ENCODE assay signal across 24 cellular contexts in genomic region chr3:17945018-17945798, GRCh38.
DNase-seq lines count a peak whose midpoint lies in the region; ATAC-seq, FAIRE-seq and TF ChIP-seq lines count a peak whose summit lies in the region.
"Had no signal": no experiment of that assay in that cellular context is flagged by ENCODE, and none has a peak within 500 bp of the region (broad histone marks: within the 10 kb centered on the region; RNA-seq: fewer than 3 reads in every experiment).

No MANE protein-coding gene starts in this region.

- in situ Hi-C loops in mammary epithelial cell (cut with MboI; ENCODE audit: low sequenced_read_pairs in 2 of 2), result no loop called here

- H2BK120ac ChIP-seq in H1 (replicated peaks; ENCODE audit: low read depth, low read length), result no peak overlapping the region

- H3K9ac ChIP-seq in mammary epithelial cell (ENCODE audit: insufficient read depth, low read length), result no peak overlapping the region
- H3K9ac ChIP-seq in H1 (replicated peaks in 1 of 4; ENCODE audit: extremely low read depth in 1 of 4, low read depth in 3 of 4, low read length in 3 of 4), result no peak overlapping the region

- TF ChIP-seq EP300 in H1 (IDR thresholded peaks at IDR 0.05; ENCODE audit: borderline replicate concordance in 1 of 2, low read depth in 2 of 2, low read length in 2 of 2), result no peak

- H3K79me2 ChIP-seq in mammary epithelial cell (ENCODE audit: insufficient read depth, low read length) (no peaks in the 10 kb centered on the region), H1 (ENCODE audit: control insufficient read depth in 1 of 2, insufficient read depth in 2 of 2, low read length in 2 of 2) (no peaks in the 10 kb centered on the region)

- H3K27me3 ChIP-seq in mammary epithelial cell (ENCODE audit: insufficient read depth, low read length) (peaks cover 2% of the 10 kb centered on the region), breast epithelium (no peaks in the 10 kb centered on the region), H1 (replicated peaks in 1 of 4; ENCODE audit: control insufficient read depth in 3 of 4, extremely low read depth in 1 of 4, insufficient read depth in 3 of 4, low read length in 3 of 4) (no peaks in the 10 kb centered on the region), aorta (ENCODE audit: control insufficient read depth in 1 of 2, insufficient read depth in 2 of 2, low read length in 1 of 2) (no peaks in the 10 kb centered on the region)
- H3K27me3 ChIP-seq: dorsolateral prefrontal cortex, spleen, suprapubic skin had no signal

- no peak overlapping the region for H2AK5ac ChIP-seq in H1 (ENCODE audit: low read depth, low read length)

- H4K8ac ChIP-seq in H1 (ENCODE audit: extremely low read depth, insufficient read depth, low read length), result no peak overlapping the region

- H4K20me1 ChIP-seq in mammary epithelial cell (ENCODE audit: insufficient read depth, low read length), result no peaks in the 10 kb centered on the region
- no peaks in the 10 kb centered on the region for H4K20me1 ChIP-seq in H1 (replicated peaks in 1 of 2; ENCODE audit: control insufficient read depth in 1 of 2, insufficient read depth in 2 of 2, low read length in 2 of 2)

- no peaks in the 10 kb centered on the region for H3K23me2 ChIP-seq in H1 (ENCODE audit: low read depth, low read length)

- no peak overlapping the region for H3K18ac ChIP-seq in H1 (ENCODE audit: extremely low read depth, low read length)

- no peaks in the 10 kb centered on the region for H3K36me3 ChIP-seq in mammary epithelial cell (ENCODE audit: insufficient read depth, low read length)
- H3K36me3 ChIP-seq in breast epithelium, result no peaks in the 10 kb centered on the region
- no peaks in the 10 kb centered on the region for H3K36me3 ChIP-seq in H1 (ENCODE audit: control insufficient read depth in 2 of 4, insufficient read depth in 4 of 4, low read length in 3 of 4)
- H3K36me3 ChIP-seq in aorta (ENCODE audit: control insufficient read depth in 1 of 2, insufficient read depth in 2 of 2, low read length in 1 of 2), result no peaks in the 10 kb centered on the region
- H3K36me3 ChIP-seq: spleen, suprapubic skin, WERI-Rb-1 had no signal

- H2BK15ac ChIP-seq in H1 (ENCODE audit: low read length), result no peak overlapping the region

- no peak overlapping the region for H3K56ac ChIP-seq in H1 (replicated peaks; ENCODE audit: insufficient read length, low read depth, low read length)

- no peak overlapping the region for H2BK12ac ChIP-seq in H1 (ENCODE audit: low read depth, low read length)

- no peak for TF ChIP-seq RAD21 in H1 (IDR thresholded peaks at IDR 0.05 in 1 of 2, conservative IDR thresholded peaks at IDR 0.05 in 1 of 2; ENCODE audit: low read depth in 2 of 2, low read length in 2 of 2)

- H4K91ac ChIP-seq in H1 (replicated peaks; ENCODE audit: insufficient read length, low read length), result no peak overlapping the region

- H2AFZ ChIP-seq in mammary epithelial cell (ENCODE audit: low read depth, low read length) (no peak overlapping the region), H1 (ENCODE audit: low read length) (peak overlapping the region; percentile 24; the same call in 1 of the 2 replicates)

- H3K4me2 ChIP-seq in mammary epithelial cell (ENCODE audit: insufficient read depth, low read depth, low read length) (no peak overlapping the region), H1 (ENCODE audit: insufficient read depth in 1 of 2, low read depth in 2 of 2, low read length in 2 of 2) (no peak overlapping the region)

- dilution Hi-C loops in mammary epithelial cell (cut with HindIII; ENCODE audit: low sequenced_read_pairs), result no loop called here

- H3K23ac ChIP-seq in H1 (ENCODE audit: insufficient read length), result no peak overlapping the region

- 68% methylated on average over 2 of the region's 2 CpGs for WGBS in mammary epithelial cell (ENCODE audit: low coverage, missing lambda C conversion rate)
- 85% methylated on average over 2 of the region's 2 CpGs; no CpG with 5 or more reads in 1 of the 2 experiments for whole genome bisulfite sequencing in H1 (ENCODE audit: extremely low coverage in 1 of 2, insufficient coverage in 1 of 2, insufficient read length in 1 of 2, insufficient replicate concordance in 2 of 2, low coverage in 1 of 2, low lambda C conversion rate in 2 of 2, missing lambda C conversion rate in 1 of 2), 2 experiments
- 27 to 39% methylated on average over 2 of the region's 2 CpGs for WGBS in aorta, 2 donors

- no peak overlapping the region for H4K5ac ChIP-seq in H1 (ENCODE audit: insufficient read length, low read depth, low read length)

- no peak overlapping the region for H3K4ac ChIP-seq in H1 (replicated peaks; ENCODE audit: insufficient read length, low read depth, low read length)

- ATAC-seq in aorta (ENCODE audit: low FRiP score) (no peak), HG03159 (IDR thresholded peaks at IDR 0.05; ENCODE audit: unreplicated experiment) (no peak)
- ATAC-seq: activated CD8-positive, alpha-beta memory T cell treated with anti-CD3 and anti-CD28 coated beads, Interleukin-2, amount 10 ng/mL, durations not matched to agents 7 days and 5 days; Right ventricle myocardium inferior; stimulated activated effector memory CD8-positive, alpha-beta T cell treated with anti-CD3 and anti-CD28 coated beads, Interleukin-12 subunit alpha, Interleukin-12 subunit beta, amount 100 ng/mL, for 72 hours had no signal

- H3K4me1 ChIP-seq in mammary epithelial cell (ENCODE audit: insufficient read depth, low read length) (no peaks in the 10 kb centered on the region), breast epithelium (no peaks in the 10 kb centered on the region), H1 (replicated peaks in 1 of 4; ENCODE audit: control insufficient read depth in 3 of 4, insufficient read depth in 4 of 4, low read length in 3 of 4) (peaks cover 0 to 6% (median 1%) of the 10 kb centered on the region in 4 experiments; a peak in 1 of 7 replicates), aorta (ENCODE audit: control insufficient read depth in 1 of 2, insufficient read depth in 2 of 2, low read length in 2 of 2) (no peaks in the 10 kb centered on the region)
- H3K4me1 ChIP-seq: spleen, suprapubic skin had no signal

- no peak for TF ChIP-seq POLR2A in breast epithelium (IDR thresholded peaks at IDR 0.05)
- TF ChIP-seq POLR2A in H1 (IDR thresholded peaks at IDR 0.05; ENCODE audit: control extremely low read depth in 1 of 2, low read depth in 2 of 2, low read length in 2 of 2), result no peak

- H2BK20ac ChIP-seq in H1 (ENCODE audit: low read length), result no peak overlapping the region

- intact Hi-C loops in mammary epithelial cell (cut with micrococcal nuclease) (no loop called here), breast epithelium (cut with DNase I; ENCODE audit: low total_unique reads) (no loop called here), aorta (cut with DNase I) (no loop called here)

- no TSS peak for BruUV-seq in mammary epithelial cell (replicated peaks; lab: Mats Ljungman, UMichigan)

- H3K27ac ChIP-seq in mammary epithelial cell (ENCODE audit: insufficient read depth, low read depth, low read length), result no peak overlapping the region
- H3K27ac ChIP-seq in breast epithelium, result no peak overlapping the region
- no peak overlapping the region for H3K27ac ChIP-seq in H1 (ENCODE audit: low read depth, low read length)
- H3K27ac ChIP-seq in aorta (ENCODE audit: low read depth in 1 of 2, low read length in 2 of 2), result no peak overlapping the region
- H3K27ac ChIP-seq: dorsolateral prefrontal cortex, spleen, suprapubic skin, WERI-Rb-1 had no signal

- FAIRE-seq in H1 (lab: Jason Lieb, UNC), result no peak
- FAIRE-seq: A204.1 had no signal

- H3K79me1 ChIP-seq in H1 (ENCODE audit: low read depth, low read length), result no peaks in the 10 kb centered on the region

- CTCF ChIA-PET in mammary epithelial cell (lab: Charles Lee; ENCODE audit: low non-redundant PET), result interaction anchor here (0.6 kb wide), 1 partner anchor 444 kb away, joined by 6 read pairs; no protein-coding TSS in a partner anchor
- CTCF ChIA-PET in H1 (lab: Charles Lee; ENCODE audit: partially characterized antibody), result interaction anchor here (0.9 to 1.6 kb wide), 6 partner anchors 8 to 237 kb away, joined by 3 to 6 read pairs (median 4); no protein-coding TSS in a partner anchor

- DNase-seq in mammary epithelial cell, result peak; percentile 21
- no peak for DNase-seq in breast epithelium (ENCODE audit: low spot score in 2 of 2)
- peak; percentile 83 for DNase-seq in MV-4-11 (lab: John Stamatoyannopoulos, UW)
- DNase-seq in H1 (ENCODE audit: low read depth in 1 of 2, low spot score in 2 of 2), result no peak
- DNase-seq in renal cortical epithelial cell (ENCODE audit: low read depth), result peak; percentile 24
- DNase-seq in aorta, result no peak
- DNase-seq in occipital lobe (lab: John Stamatoyannopoulos, UW), result no peak
- DNase-seq: activated CD4-positive, alpha-beta T cell treated with anti-CD3 and anti-CD28 coated beads, Interleukin-2, amount 10 ng/mL, durations not matched to agents 7 days and 5 days; activated CD8-positive, alpha-beta memory T cell treated with anti-CD3 and anti-CD28 coated beads, Interleukin-2, amount 10 ng/mL, durations not matched to agents 7 days and 5 days; activated naive CD4-positive, alpha-beta T cell treated with anti-CD3 and anti-CD28 coated beads for 36 hours; amygdala; DMS79; dorsolateral prefrontal cortex; head of caudate nucleus; NCI-H1694 treated with DMSO at 0.1 percent for 48 hours; nucleus accumbens; spleen; stimulated activated CD4-positive, alpha-beta T cell treated with anti-CD3 and anti-CD28 coated beads, Interleukin-2, amount 100 ng/mL, for 48 hours; WERI-Rb-1 had no signal

- no peaks in the 10 kb centered on the region for H3K9me3 ChIP-seq in mammary epithelial cell (replicated peaks; ENCODE audit: insufficient read depth, low read length)
- H3K9me3 ChIP-seq in breast epithelium, result no peaks in the 10 kb centered on the region
- no peaks in the 10 kb centered on the region for H3K9me3 ChIP-seq in H1 (ENCODE audit: insufficient read depth in 2 of 2, low read depth in 1 of 2, low read length in 1 of 2)
- H3K9me3 ChIP-seq in aorta (ENCODE audit: control insufficient read depth, low read length), result no peaks in the 10 kb centered on the region
- H3K9me3 ChIP-seq: suprapubic skin had no signal

- H3K4me3 ChIP-seq in mammary epithelial cell (replicated peaks in 1 of 3; ENCODE audit: insufficient read depth in 1 of 3, low read depth in 2 of 3, low read length in 3 of 3) (no peak overlapping the region), breast epithelium (no peak overlapping the region), H1 (ENCODE audit: extremely low read depth in 1 of 4, insufficient read depth in 2 of 4, low read depth in 3 of 4, low read length in 4 of 4) (no peak overlapping the region), aorta (ENCODE audit: low read length in 2 of 2) (no peak overlapping the region)
- H3K4me3 ChIP-seq: dorsolateral prefrontal cortex, spleen, suprapubic skin had no signal

- POLR2A ChIA-PET in H1 (lab: Charles Lee; ENCODE audit: partially characterized antibody), result no interaction called here

- no peak overlapping the region for H2BK5ac ChIP-seq in H1 (ENCODE audit: low read depth, low read length)

- TF ChIP-seq CTCF in mammary epithelial cell (conservative IDR thresholded peaks at IDR 0.05 in 1 of 2, IDR thresholded peaks at IDR 0.05 in 1 of 2; ENCODE audit: extremely low read depth in 1 of 2, insufficient read depth in 1 of 2, low read depth in 1 of 2, low read length in 2 of 2) (no peak), breast epithelium (IDR thresholded peaks at IDR 0.05) (no peak), H1 (IDR thresholded peaks at IDR 0.05; ENCODE audit: control extremely low read depth in 1 of 3, insufficient read depth in 1 of 3, low read depth in 1 of 3, low read length in 3 of 3) (no peak)

- H3K14ac ChIP-seq in H1 (ENCODE audit: insufficient read length), result no peak overlapping the region

Comparison
In these comparisons a context has a peak if more than half of its experiments do, and no peak if none do; other contexts are left out.
1. DNase-seq: peak in mammary epithelial cell (single experiment), MV-4-11 (single experiment) and renal cortical epithelial cell (single experiment); none in breast epithelium (0 of 2), H1 (0 of 2), aorta (0 of 2) and occipital lobe (single experiment).